Comparison of ENCODE assay signal across 8 cellular contexts in the genomic region with DNA sequence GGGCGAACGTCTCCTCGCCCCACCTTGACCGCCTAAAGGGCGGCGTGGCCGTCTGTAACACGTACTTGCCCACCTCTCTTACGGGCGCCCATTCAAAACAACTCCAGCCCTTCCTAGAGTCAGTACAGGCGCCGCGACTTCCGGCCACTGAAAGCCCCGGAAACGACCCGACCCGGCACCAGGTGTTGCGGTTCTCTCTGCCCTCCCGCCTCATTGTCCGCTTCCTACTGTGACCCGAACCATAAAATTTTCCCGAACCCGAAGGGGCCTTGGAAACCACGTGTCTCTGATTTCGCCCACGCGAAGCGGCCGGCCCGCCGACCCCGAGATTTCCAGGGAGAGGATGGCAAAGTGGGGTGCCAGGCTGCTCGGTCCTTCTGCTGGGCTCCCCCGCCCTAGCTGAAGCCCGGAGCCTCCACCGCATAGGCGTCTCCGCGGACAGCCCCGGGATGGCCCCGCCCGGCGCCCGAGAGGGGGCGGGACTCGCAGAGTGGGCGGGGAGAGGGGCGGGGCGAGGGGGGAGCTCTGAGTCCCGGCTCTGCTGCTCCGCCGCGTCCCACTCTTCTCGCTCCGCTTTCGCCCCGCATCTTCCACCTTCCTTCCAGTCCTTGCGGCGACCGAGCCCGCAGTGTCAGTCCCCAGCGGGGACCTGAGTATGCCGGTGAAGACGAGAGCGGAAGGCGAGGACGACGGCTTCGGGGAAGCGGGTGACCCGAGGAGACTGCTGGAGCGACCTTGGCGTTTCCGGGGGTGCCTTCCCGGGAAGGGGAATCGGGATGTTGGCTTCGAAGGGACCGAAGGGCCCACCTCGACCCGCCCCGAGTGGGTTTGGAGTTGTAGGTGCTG. TPM values are rescaled to one million over a fixed set of nuclear protein-coding genes. Genes with fewer than 3 reads are reported as not detected.
DNase-seq lines count a peak whose midpoint lies in the region; ATAC-seq and TF ChIP-seq lines count a peak whose summit lies in the region.

No MANE protein-coding gene starts in this region.

- ATAC-seq in natural killer cell treated with Interleukin-12 subunit alpha and Interleukin-12 subunit beta and Interleukin-15 and Interleukin-18, amount 100 ng/mL, for 72 hours = peak; percentile 90 to 91

- H3K4me3 ChIP-seq in DOHH2 (ENCODE audit: low read length) = peak overlapping the region; percentile 92
- peak overlapping the region; percentile 93 for H3K4me3 ChIP-seq in fibroblast of pulmonary artery (replicated peaks; ENCODE audit: low read depth, low read length)

- peaks cover 17% of the 10 kb centered on the region for H3K27me3 Mint-ChIP-seq in activated T-helper 2 cell treated with anti-CD3 and anti-CD28 coated beads, Interferon-gamma antibody, Interleukin-2, Interleukin-4, amounts not matched to agents 10 μg/mL and 5 μg/mL and 100 μg/mL, durations not matched to agents 14 hours and 24 hours and 36 hours (ENCODE audit: low read depth)
- H3K27me3 Mint-ChIP-seq in natural killer cell treated with Interleukin-12 subunit alpha and Interleukin-12 subunit beta and Interleukin-15 and Interleukin-18, amount 100 ng/mL, for 72 hours = peaks cover 6 to 8% of the 10 kb centered on the region in 2 donors

- peak; percentile 38 for DNase-seq in GOT3 (lab: John Stamatoyannopoulos, UW)
- DNase-seq in LHCN-M2 (ENCODE audit: low read depth) = peak; percentile 88
- DNase-seq in RPMI8226 = peak; percentile 96
- DNase-seq in activated T-helper 2 cell treated with anti-CD3 and anti-CD28 coated beads, Interferon-gamma antibody, Interleukin-2, Interleukin-4, amounts not matched to agents 10 μg/mL and 5 μg/mL and 100 μg/mL, durations not matched to agents 14 hours and 24 hours and 36 hours (ENCODE audit: low spot score) = peak; percentile 83
- DNase-seq in fibroblast of pulmonary artery (ENCODE audit: low read depth) = peak; percentile 92
- peak; percentile 88 for DNase-seq in natural killer cell treated with Interleukin-12 subunit alpha and Interleukin-12 subunit beta and Interleukin-15 and Interleukin-18, amount 100 ng/mL, for 72 hours (ENCODE audit: low spot score)
- peak; percentile 82 to 100 (median 91) for DNase-seq in stimulated activated naive CD4-positive, alpha-beta T cell (lab: John Stamatoyannopoulos, UW)

- peaks cover 34% of the 10 kb centered on the region for H3K79me2 ChIP-seq in DOHH2 (ENCODE audit: control insufficient read depth, low read length)

- H3K27me3 ChIP-seq in DOHH2 (ENCODE audit: control insufficient read depth, low read length) = peaks cover 7% of the 10 kb centered on the region

- H3K27ac Mint-ChIP-seq in activated T-helper 2 cell treated with anti-CD3 and anti-CD28 coated beads, Interferon-gamma antibody, Interleukin-2, Interleukin-4, amounts not matched to agents 10 μg/mL and 5 μg/mL and 100 μg/mL, durations not matched to agents 14 hours and 24 hours and 36 hours = peak overlapping the region; percentile 98
- H3K27ac Mint-ChIP-seq in natural killer cell treated with Interleukin-12 subunit alpha and Interleukin-12 subunit beta and Interleukin-15 and Interleukin-18, amount 100 ng/mL, for 72 hours = peak overlapping the region; percentile 92 to 99

- H3K36me3 ChIP-seq in DOHH2 (ENCODE audit: control insufficient read depth, low read length) = peaks cover 32% of the 10 kb centered on the region

- peak overlapping the region; percentile 88 for H3K4me2 ChIP-seq in DOHH2 (ENCODE audit: low read length)

- no peaks in the 10 kb centered on the region for H3K9me3 ChIP-seq in DOHH2 (ENCODE audit: control insufficient read depth, insufficient read depth, low read length)

- H3K4me3 Mint-ChIP-seq in activated T-helper 2 cell treated with anti-CD3 and anti-CD28 coated beads, Interferon-gamma antibody, Interleukin-2, Interleukin-4, amounts not matched to agents 10 μg/mL and 5 μg/mL and 100 μg/mL, durations not matched to agents 14 hours and 24 hours and 36 hours (ENCODE audit: low read depth) = peak overlapping the region; percentile 94
- H3K4me3 Mint-ChIP-seq in natural killer cell treated with Interleukin-12 subunit alpha and Interleukin-12 subunit beta and Interleukin-15 and Interleukin-18, amount 100 ng/mL, for 72 hours = peak overlapping the region; percentile 88

- H4K20me1 ChIP-seq in DOHH2 (ENCODE audit: control insufficient read depth, insufficient read depth, low read depth, low read length) = peaks cover 6% of the 10 kb centered on the region; the same call in 1 of the 2 replicates

- H3K4me1 ChIP-seq in DOHH2 (ENCODE audit: control insufficient read depth, low read length) = peaks cover 24% of the 10 kb centered on the region

- H3K9me2 ChIP-seq in DOHH2 (replicated peaks; ENCODE audit: control insufficient read depth, low read length) = no peaks in the 10 kb centered on the region

- no peaks in the 10 kb centered on the region for H3F3A ChIP-seq in DOHH2 (ENCODE audit: control insufficient read depth, insufficient read depth)

- H3K36me3 Mint-ChIP-seq in activated T-helper 2 cell treated with anti-CD3 and anti-CD28 coated beads, Interferon-gamma antibody, Interleukin-2, Interleukin-4, amounts not matched to agents 10 μg/mL and 5 μg/mL and 100 μg/mL, durations not matched to agents 14 hours and 24 hours and 36 hours (ENCODE audit: low read depth) = peaks cover 19% of the 10 kb centered on the region
- H3K36me3 Mint-ChIP-seq in natural killer cell treated with Interleukin-12 subunit alpha and Interleukin-12 subunit beta and Interleukin-15 and Interleukin-18, amount 100 ng/mL, for 72 hours = no peaks in the 10 kb centered on the region

- no peaks in the 10 kb centered on the region for H3K9me3 Mint-ChIP-seq in activated T-helper 2 cell treated with anti-CD3 and anti-CD28 coated beads, Interferon-gamma antibody, Interleukin-2, Interleukin-4, amounts not matched to agents 10 μg/mL and 5 μg/mL and 100 μg/mL, durations not matched to agents 14 hours and 24 hours and 36 hours
- no peaks in the 10 kb centered on the region for H3K9me3 Mint-ChIP-seq in natural killer cell treated with Interleukin-12 subunit alpha and Interleukin-12 subunit beta and Interleukin-15 and Interleukin-18, amount 100 ng/mL, for 72 hours

- peaks cover 27% of the 10 kb centered on the region for H3K4me1 Mint-ChIP-seq in activated T-helper 2 cell treated with anti-CD3 and anti-CD28 coated beads, Interferon-gamma antibody, Interleukin-2, Interleukin-4, amounts not matched to agents 10 μg/mL and 5 μg/mL and 100 μg/mL, durations not matched to agents 14 hours and 24 hours and 36 hours (ENCODE audit: low read depth)
- H3K4me1 Mint-ChIP-seq in natural killer cell treated with Interleukin-12 subunit alpha and Interleukin-12 subunit beta and Interleukin-15 and Interleukin-18, amount 100 ng/mL, for 72 hours (ENCODE audit: low read depth in 2 of 2) = peaks cover 25 to 26% of the 10 kb centered on the region in 2 donors

- intact Hi-C loops in activated T-helper 2 cell treated with anti-CD3 and anti-CD28 coated beads, Interferon-gamma antibody, Interleukin-2, Interleukin-4, amounts not matched to agents 10 μg/mL and 5 μg/mL and 100 μg/mL, durations not matched to agents 14 hours and 24 hours and 36 hours (cut with micrococcal nuclease) = loop anchor here (1.0 to 10.0 kb wide), 5 partner anchors 11 to 353 kb away; a partner anchor contains a TSS

- H3K27ac ChIP-seq in DOHH2 (ENCODE audit: low read depth, low read length) = peak overlapping the region; percentile 93

- TF ChIP-seq CTCF in DOHH2 (IDR thresholded peaks at IDR 0.05; ENCODE audit: low read depth, low read length, poor library complexity, severe bottlenecking) (no peak), fibroblast of pulmonary artery (IDR thresholded peaks at IDR 0.05; ENCODE audit: low read length, missing control alignments) (no peak)

RNA-seq across cellular contexts. Expression of a gene that starts 0.7 kb away (rescaled TPM):
- 60.7 and 62.8 TPM in 2 replicates for total RNA-seq in LHCN-M2 (2014; rRNA removed)
- polyA plus RNA-seq in LHCN-M2 (2012) = 63.4 TPM
- total RNA-seq in activated T-helper 2 cell treated with anti-CD3 and anti-CD28 coated beads, Interferon-gamma antibody, Interleukin-2, Interleukin-4, amounts not matched to agents 10 μg/mL and 5 μg/mL and 100 μg/mL, durations not matched to agents 14 hours and 24 hours and 36 hours = 67.8 and 77.6 TPM in 2 replicates
- total RNA-seq in natural killer cell treated with Interleukin-12 subunit alpha and Interleukin-12 subunit beta and Interleukin-15 and Interleukin-18, amount 100 ng/mL, for 72 hours = 100 to 1,000 TPM in 1 of 2 donors, 10 to 100 TPM in 1; 56.8 to 110 TPM

RNA-seq across cellular contexts. Expression of a gene that starts 21.0 kb away (rescaled TPM):
- total RNA-seq in LHCN-M2 (2014; rRNA removed) = not detected in 2 replicates
- polyA plus RNA-seq in LHCN-M2 (2012) = 0.32 TPM
- total RNA-seq in activated T-helper 2 cell treated with anti-CD3 and anti-CD28 coated beads, Interferon-gamma antibody, Interleukin-2, Interleukin-4, amounts not matched to agents 10 μg/mL and 5 μg/mL and 100 μg/mL, durations not matched to agents 14 hours and 24 hours and 36 hours = not detected in 2 replicates
- not detected for total RNA-seq in natural killer cell treated with Interleukin-12 subunit alpha and Interleukin-12 subunit beta and Interleukin-15 and Interleukin-18, amount 100 ng/mL, for 72 hours

RNA-seq across cellular contexts. Expression of a gene that starts 31.9 kb away (rescaled TPM):
- total RNA-seq in LHCN-M2 (2014; rRNA removed) = 180 and 197 TPM in 2 replicates
- polyA plus RNA-seq in LHCN-M2 (2012) = 81.1 TPM
- 93.8 and 103 TPM in 2 replicates for total RNA-seq in activated T-helper 2 cell treated with anti-CD3 and anti-CD28 coated beads, Interferon-gamma antibody, Interleukin-2, Interleukin-4, amounts not matched to agents 10 μg/mL and 5 μg/mL and 100 μg/mL, durations not matched to agents 14 hours and 24 hours and 36 hours
- total RNA-seq in natural killer cell treated with Interleukin-12 subunit alpha and Interleukin-12 subunit beta and Interleukin-15 and Interleukin-18, amount 100 ng/mL, for 72 hours = 10 to 100 TPM; 58.1 to 60.4 TPM

Comparison
In these comparisons a context has a peak if more than half of its experiments do, and no peak if none do; other contexts are left out.
1. Peak in every context shown above with its lines: DNase-seq, ATAC-seq, H3K4me3 ChIP-seq and H3K27ac ChIP-seq.
2. DNase-seq: peak in every context shown above with its lines; median percentile 96 in RPMI8226; 92 in fibroblast of pulmonary artery; 91 in stimulated activated naive CD4-positive, alpha-beta T cell; 88 in LHCN-M2; 88 in natural killer cell treated with Interleukin-12 subunit alpha and Interleukin-12 subunit beta and Interleukin-15 and Interleukin-18, amount 100 ng/mL, for 72 hours; 83 in activated T-helper 2 cell treated with anti-CD3 and anti-CD28 coated beads, Interferon-gamma antibody, Interleukin-2, Interleukin-4, amounts not matched to agents 10 μg/mL and 5 μg/mL and 100 μg/mL, durations not matched to agents 14 hours and 24 hours and 36 hours; 38 in GOT3.